ENCODE assay signal across 22 cellular contexts in genomic region chr16:13041646-13042045, GRCh38.
"Had no signal": no experiment of that assay in that cellular context is flagged by ENCODE, and none has a peak within 500 bp of the region (broad histone marks: within the 10 kb centered on the region; RNA-seq: fewer than 3 reads in every experiment).

No MANE protein-coding gene starts in this region.

- H3K27me3 Mint-ChIP-seq: stimulated activated naive B cell treated with anti-CD40 and anti-IgM and Interleukin-4, amounts not matched to agents 10 μg/mL and 1 μg/mL and 100 μg/mL, for 72 hours; stimulated activated naive CD8-positive, alpha-beta T cell treated with anti-CD3 and anti-CD28 coated beads, Interleukin-15, amount 100 ng/mL, for 72 hours had no signal

- H3K27me3 ChIP-seq: colonic mucosa, hepatocyte, right lobe of liver, testis, tibial nerve, upper lobe of right lung had no signal

- H3K4me3 ChIP-seq: colonic mucosa, hepatocyte, lung, prostate gland, right lobe of liver, testis, tibial nerve, upper lobe of right lung had no signal

- H3K4me3 Mint-ChIP-seq: naive B cell; nephron; stimulated activated naive B cell treated with anti-CD40 and anti-IgM and Interleukin-4, amounts not matched to agents 10 μg/mL and 1 μg/mL and 100 μg/mL, for 72 hours; stimulated activated naive CD8-positive, alpha-beta T cell treated with anti-CD3 and anti-CD28 coated beads, Interleukin-15, amount 100 ng/mL, for 72 hours had no signal

- H3K27ac Mint-ChIP-seq: naive B cell; nephron; stimulated activated naive B cell treated with anti-CD40 and anti-IgM and Interleukin-4, amounts not matched to agents 10 μg/mL and 1 μg/mL and 100 μg/mL, for 72 hours; stimulated activated naive CD8-positive, alpha-beta T cell treated with anti-CD3 and anti-CD28 coated beads, Interleukin-15, amount 100 ng/mL, for 72 hours had no signal

- H3K9ac ChIP-seq: parathyroid adenoma had no signal

- DNase-seq: colonic mucosa; effector CD8-positive, alpha-beta T cell; head of caudate nucleus; left colon; left ventricle myocardium superior; mesenchymal stem cell; midbrain; naive B cell; retina; right lobe of liver; stimulated activated CD4-positive, alpha-beta T cell treated with anti-CD3 and anti-CD28 coated beads, Interleukin-2, amount 100 ng/mL, for 24 hours; stimulated activated CD4-positive, alpha-beta T cell treated with anti-CD3 and anti-CD28 coated beads, Interleukin-4, amount 100 ng/mL, for 4 hours; stimulated activated naive B cell treated with anti-CD40 and anti-IgM and Interleukin-4, amounts not matched to agents 10 μg/mL and 1 μg/mL and 100 μg/mL, for 72 hours; stimulated activated naive CD8-positive, alpha-beta T cell treated with anti-CD3 and anti-CD28 coated beads, Interleukin-15, amount 100 ng/mL, for 72 hours; testis; upper lobe of right lung had no signal

- H3K4me1 Mint-ChIP-seq: naive B cell; nephron; stimulated activated naive B cell treated with anti-CD40 and anti-IgM and Interleukin-4, amounts not matched to agents 10 μg/mL and 1 μg/mL and 100 μg/mL, for 72 hours; stimulated activated naive CD8-positive, alpha-beta T cell treated with anti-CD3 and anti-CD28 coated beads, Interleukin-15, amount 100 ng/mL, for 72 hours had no signal

- H3K9me3 Mint-ChIP-seq: nephron had no signal

- H3K79me2 ChIP-seq: hepatocyte, parathyroid adenoma had no signal

- H3K27ac ChIP-seq: colonic mucosa, hepatocyte, parathyroid adenoma, prostate gland, right lobe of liver, testis, tibial nerve, upper lobe of right lung had no signal

- H2AFZ ChIP-seq: hepatocyte, parathyroid adenoma had no signal

- ATAC-seq: left colon; left ventricle myocardium superior; right lobe of liver; stimulated activated naive B cell treated with anti-CD40 and anti-IgM and Interleukin-4, amounts not matched to agents 10 μg/mL and 1 μg/mL and 100 μg/mL, for 72 hours; stimulated activated naive CD8-positive, alpha-beta T cell treated with anti-CD3 and anti-CD28 coated beads, Interleukin-15, amount 100 ng/mL, for 72 hours; upper lobe of right lung had no signal

- H3K4me2 ChIP-seq: hepatocyte had no signal

- H3K36me3 ChIP-seq: colonic mucosa, prostate gland, right lobe of liver, tibial nerve, upper lobe of right lung had no signal

- H3K9me3 ChIP-seq: colonic mucosa, prostate gland, right lobe of liver, testis, upper lobe of right lung had no signal

- H3K36me3 Mint-ChIP-seq: stimulated activated naive B cell treated with anti-CD40 and anti-IgM and Interleukin-4, amounts not matched to agents 10 μg/mL and 1 μg/mL and 100 μg/mL, for 72 hours had no signal

- H3K4me1 ChIP-seq: colonic mucosa, parathyroid adenoma, prostate gland, right lobe of liver, testis, tibial nerve, upper lobe of right lung had no signal
